In genomic region chr19:51365211-51366049, GRCh38 we compare ENCODE assay signal across 8 cellular contexts. TPM values are rescaled to one million over a fixed set of nuclear protein-coding genes. Genes with fewer than 3 reads are reported as not detected.
DNase-seq lines count a peak whose midpoint lies in the region; ATAC-seq and TF ChIP-seq lines count a peak whose summit lies in the region.

No MANE protein-coding gene starts in this region.

- H3K4me3 ChIP-seq in GM12865 (ENCODE audit: low read depth, low read length) (peak overlapping the region; percentile 93), endodermal cell (ENCODE audit: low read length) (peak overlapping the region; percentile 89), mucosa of rectum (ENCODE audit: low read length in 2 of 2) (peak overlapping the region; percentile 82 to 97)

- no peaks in the 10 kb centered on the region for H3K27me3 Mint-ChIP-seq in T-cell
- no peaks in the 10 kb centered on the region for H3K27me3 Mint-ChIP-seq in endodermal cell (ENCODE audit: insufficient read depth)

- CTCF ChIA-PET in T-cell (lab: Charles Lee), result interaction anchor here in 1 of 2 donors (1.6 kb wide), 1 partner anchor 26 kb away, joined by 4 read pairs; no protein-coding TSS in a partner anchor

- POLR2A ChIA-PET in T-cell (lab: Charles Lee), result no interaction called here

- H3K9ac ChIP-seq in endodermal cell (ENCODE audit: extremely low read depth, low read length, poor library complexity, severe bottlenecking), result peak overlapping the region; percentile 83
- peak overlapping the region; percentile 93 to 98 for H3K9ac ChIP-seq in mucosa of rectum (ENCODE audit: low read depth in 1 of 2, low read length in 2 of 2)

- H3K4me1 ChIP-seq in endodermal cell (ENCODE audit: control insufficient read depth, insufficient read depth, low read length) (peaks cover 17% of the 10 kb centered on the region), mucosa of rectum (ENCODE audit: control insufficient read depth in 2 of 2, insufficient read depth in 2 of 2, low read length in 2 of 2) (peaks cover 18 to 24% of the 10 kb centered on the region in 2 donors)

- H3K36me3 ChIP-seq in endodermal cell (ENCODE audit: control insufficient read depth, insufficient read depth, low read length) (no peaks in the 10 kb centered on the region), mucosa of rectum (ENCODE audit: control insufficient read depth in 2 of 2, insufficient read depth in 2 of 2, low read length in 2 of 2) (no peaks in the 10 kb centered on the region)

- H3K9me3 ChIP-seq in endodermal cell (ENCODE audit: control insufficient read depth, low read length) (no peaks in the 10 kb centered on the region), mucosa of rectum (ENCODE audit: control insufficient read depth in 2 of 2, low read length in 2 of 2) (no peaks in the 10 kb centered on the region)

- H3K27ac Mint-ChIP-seq in T-cell (peak overlapping the region; percentile 93 to 97), endodermal cell (peak overlapping the region; percentile 96)

- WGBS in endodermal cell (ENCODE audit: insufficient coverage in 1 of 2, insufficient read length in 1 of 2), 2 experiments, result 40 to 44% methylated on average over 10 to 12 of the region's 12 CpGs

- peak overlapping the region; percentile 96 to 98 (median 96) for H3K4me3 Mint-ChIP-seq in T-cell
- peak overlapping the region; percentile 99 for H3K4me3 Mint-ChIP-seq in endodermal cell

- TF ChIP-seq CTCF in 22Rv1 (IDR thresholded peaks at IDR 0.05) (no peak), GM12865 (IDR thresholded peaks at IDR 0.05; ENCODE audit: insufficient read depth, low read depth, low read length, missing control alignments) (no peak), endodermal cell (conservative IDR thresholded peaks at IDR 0.05) (no peak)

- peaks cover 51 to 66% (median 62%) of the 10 kb centered on the region in 3 donors for H3K4me1 Mint-ChIP-seq in T-cell
- H3K4me1 Mint-ChIP-seq in endodermal cell, result peaks cover 39% of the 10 kb centered on the region

- ATAC-seq in T-cell (replicated peaks in 1 of 4) (peak in 3 of 4 experiments; percentile 11 to 26 (median 12)), HG03432 (IDR thresholded peaks at IDR 0.05; ENCODE audit: unreplicated experiment) (no peak), GM18511 (IDR thresholded peaks at IDR 0.05; ENCODE audit: unreplicated experiment) (no peak), HG03520 (IDR thresholded peaks at IDR 0.05; ENCODE audit: unreplicated experiment) (no peak)

- H3K36me3 Mint-ChIP-seq in T-cell (no peaks in the 10 kb centered on the region), endodermal cell (ENCODE audit: low read depth) (no peaks in the 10 kb centered on the region)

- no peaks in the 10 kb centered on the region for H3K9me3 Mint-ChIP-seq in T-cell
- no peaks in the 10 kb centered on the region for H3K9me3 Mint-ChIP-seq in endodermal cell

- H3K27ac ChIP-seq in 22Rv1 (peak overlapping the region; percentile 99), endodermal cell (ENCODE audit: low read depth, low read length) (peak overlapping the region; percentile 6), mucosa of rectum (ENCODE audit: low read depth in 2 of 2, low read length in 2 of 2) (peak overlapping the region; percentile 87 to 98)

- DNase-seq in GM12865 (ENCODE audit: low read depth) (peak; percentile 36), T-cell (peak in 4 of 34 experiments; percentile 8 to 18 (median 14)), endodermal cell (peak; percentile 68)

- H3K27me3 ChIP-seq in endodermal cell (ENCODE audit: control insufficient read depth, insufficient read depth, low read length, poor library complexity, severe bottlenecking) (no peaks in the 10 kb centered on the region), mucosa of rectum (ENCODE audit: control insufficient read depth in 2 of 2, insufficient read depth in 2 of 2, low read length in 2 of 2) (no peaks in the 10 kb centered on the region)

RNA-seq across cellular contexts. Expression of gene ETFB, which starts 0.8 kb away (rescaled TPM):
- 10 to 100 TPM; 37.8 to 67.8 (median 61.1) TPM for total RNA-seq in T-cell
- 10 to 100 TPM; 54.3 to 77.3 TPM for total RNA-seq in endodermal cell
- polyA plus RNA-seq in endodermal cell (2013, experiment 1 of 2), result 65.3 TPM
- polyA plus RNA-seq in endodermal cell (2013, experiment 2 of 2), result 60.7 TPM

RNA-seq across cellular contexts. Expression of gene CLDND2, which starts 3.4 kb away (rescaled TPM):
- total RNA-seq in T-cell, result 1 to 10 TPM; 2.0 to 8.5 (median 5.8) TPM
- 1 to 10 TPM; 1.3 to 2.5 TPM for total RNA-seq in endodermal cell
- polyA plus RNA-seq in endodermal cell (2013, experiment 1 of 2), result 3.7 TPM
- 2.4 TPM for polyA plus RNA-seq in endodermal cell (2013, experiment 2 of 2)

RNA-seq across cellular contexts. Expression of gene NKG7, which starts 7.0 kb away (rescaled TPM):
- total RNA-seq in T-cell (100 to 1,000 TPM in 4 of 5 donors, 10 to 100 TPM in 1; 42.9 to 356 (median 105) TPM), endodermal cell (not detected)
- not detected for polyA plus RNA-seq in endodermal cell (2013, experiment 1 of 2)
- polyA plus RNA-seq in endodermal cell (2013, experiment 2 of 2), result not detected

RNA-seq across cellular contexts. Expression of gene LIM2, which starts 22.3 kb away (rescaled TPM):
- total RNA-seq in T-cell, result not detected
- not detected for total RNA-seq in endodermal cell
- polyA plus RNA-seq in endodermal cell (2013, experiment 1 of 2), result not detected
- polyA plus RNA-seq in endodermal cell (2013, experiment 2 of 2), result not detected

RNA-seq across cellular contexts. Expression of gene VSIG10L, which starts 23.5 kb away (rescaled TPM):
- under 1 TPM; 0.18 to 0.70 (median 0.39) TPM for total RNA-seq in T-cell
- 10 to 100 TPM in 1 of 2 donors, 1 to 10 TPM in 1; 6.4 to 11.5 TPM for total RNA-seq in endodermal cell
- 7.5 TPM for polyA plus RNA-seq in endodermal cell (2013, experiment 1 of 2)
- 7.0 TPM for polyA plus RNA-seq in endodermal cell (2013, experiment 2 of 2)

Comparison
In these comparisons a context has a peak if more than half of its experiments do, and no peak if none do; other contexts are left out.
1. H3K27ac ChIP-seq: peak in every context shown above with its lines; median percentile 99 in 22Rv1; 92 in mucosa of rectum; 6 in endodermal cell.
2. ATAC-seq: peak in T-cell (3 of 4); none in HG03432 (single experiment), GM18511 (single experiment) and HG03520 (single experiment).
3. RNA of gene NKG7, which starts 7.0 kb away (total RNA-seq): 42.9 to 356 TPM in T-cell; not detected in endodermal cell; every median in the first group is over 10 times any median in the second.
4. Peak in every context shown above with its lines, with median percentiles within 50 percentile points of each other: H3K4me3 ChIP-seq.